ENCODE assay signal across 8 cellular contexts in genomic region chr9:136108648-136109266, GRCh38. TPM values are rescaled to one million over a fixed set of nuclear protein-coding genes. Genes with fewer than 3 reads are reported as not detected.
DNase-seq lines count a peak whose midpoint lies in the region; ATAC-seq, FAIRE-seq and TF ChIP-seq lines count a peak whose summit lies in the region.

No MANE protein-coding gene starts in this region.

- H4K8ac ChIP-seq in IMR-90 (ENCODE audit: low read depth in 2 of 2, low read length in 2 of 2), result peak overlapping the region; percentile 58 to 62; a peak in 2 of 4 replicates

- peak overlapping the region; percentile 70 to 80 (median 77) for H3K9ac ChIP-seq in BLaER1 treated with 17β-estradiol and CSF1 and Interleukin-3, amounts not matched to agents 10 nM and 100 nM
- H3K9ac ChIP-seq in IMR-90 (ENCODE audit: low read depth, low read length), result no peak overlapping the region

- WGBS in IMR-90 (ENCODE audit: extremely low coverage in 2 of 2, insufficient read length in 1 of 2), 2 experiments, result 73% methylated on average over 16 of the region's 27 CpGs; no CpG with 5 or more reads in 1 of the 2 experiments

- POLR2A ChIA-PET in IMR-90 (lab: Charles Lee; ENCODE audit: unreplicated experiment), result no interaction called here

- CTCF ChIA-PET in IMR-90 (lab: Yijun Ruan, JAX), result no interaction called here

- H3K4me1 ChIP-seq in BLaER1 treated with 17β-estradiol and CSF1 and Interleukin-3, amounts not matched to agents 10 nM and 100 nM, result peaks cover 93 to 100% (median 97%) of the 10 kb centered on the region in 10 experiments
- H3K4me1 ChIP-seq in IMR-90 (ENCODE audit: control insufficient read depth, insufficient read depth, low read length), result peaks cover 21% of the 10 kb centered on the region

- peak overlapping the region; percentile 18; the same call in 1 of the 2 replicates for H2BK20ac ChIP-seq in IMR-90 (ENCODE audit: low read depth, low read length)

- H2BK5ac ChIP-seq in IMR-90 (ENCODE audit: low read depth, low read length, poor library complexity, severe bottlenecking), result peak overlapping the region; percentile 84

- H3K36me3 Mint-ChIP-seq in natural killer cell treated with Interleukin-12 subunit alpha and Interleukin-12 subunit beta and Interleukin-15 and Interleukin-18, amount 100 ng/mL, for 72 hours, result no peaks in the 10 kb centered on the region

- intact Hi-C loops in IMR-90 (cut with micrococcal nuclease), result loop anchor here (5.0 kb wide), 1 partner anchor 56 kb away; no protein-coding TSS in a partner anchor

- peak overlapping the region; percentile 78 for H3K4ac ChIP-seq in IMR-90 (ENCODE audit: low read depth, low read length)

- no peak for ATAC-seq in IMR-90 (ENCODE audit: low read depth)
- no peak for ATAC-seq in natural killer cell treated with Interleukin-12 subunit alpha and Interleukin-12 subunit beta and Interleukin-15 and Interleukin-18, amount 100 ng/mL, for 72 hours
- no peak for ATAC-seq in activated CD4-positive, CD25-positive, alpha-beta regulatory T cell treated with anti-CD3 and anti-CD28 coated beads, Interleukin-2, amount 50 U/mL, for 24 hours
- ATAC-seq in HG03135 (IDR thresholded peaks at IDR 0.05; ENCODE audit: unreplicated experiment), result no peak

- H2AFZ ChIP-seq in IMR-90 (replicated peaks; ENCODE audit: low read length, poor library complexity), result peak overlapping the region; percentile 94

- H2BK120ac ChIP-seq in IMR-90 (ENCODE audit: low read depth, low read length), result peak overlapping the region; percentile 80

- peak overlapping the region; percentile 80 to 97 for H3K27ac Mint-ChIP-seq in natural killer cell treated with Interleukin-12 subunit alpha and Interleukin-12 subunit beta and Interleukin-15 and Interleukin-18, amount 100 ng/mL, for 72 hours

- no peaks in the 10 kb centered on the region; a peak in 1 of 22 replicates for H4K20me1 ChIP-seq in BLaER1 treated with 17β-estradiol and CSF1 and Interleukin-3, amounts not matched to agents 10 nM and 100 nM
- no peaks in the 10 kb centered on the region; the same call in 1 of the 2 replicates for H4K20me1 ChIP-seq in IMR-90 (ENCODE audit: insufficient read depth, low read length)

- in situ Hi-C loops in IMR-90 (cut with MboI; ENCODE audit: low sequenced_read_pairs), result no loop called here

- peak overlapping the region; percentile 83; the same call in 2 of the 3 replicates for H2BK15ac ChIP-seq in IMR-90 (ENCODE audit: low read depth, low read length)

- FAIRE-seq in bronchial epithelial cell (lab: Jason Lieb, UNC), result peak; percentile 81

- H3K9me3 Mint-ChIP-seq in natural killer cell treated with Interleukin-12 subunit alpha and Interleukin-12 subunit beta and Interleukin-15 and Interleukin-18, amount 100 ng/mL, for 72 hours, result no peaks in the 10 kb centered on the region

- H3K4me2 ChIP-seq in BLaER1 treated with 17β-estradiol and CSF1 and Interleukin-3, amounts not matched to agents 10 nM and 100 nM, result peak overlapping the region; percentile 90 to 99 (median 95)
- no peak overlapping the region for H3K4me2 ChIP-seq in IMR-90 (ENCODE audit: low read depth, low read length)

- H3K27me3 Mint-ChIP-seq in natural killer cell treated with Interleukin-12 subunit alpha and Interleukin-12 subunit beta and Interleukin-15 and Interleukin-18, amount 100 ng/mL, for 72 hours, result no peaks in the 10 kb centered on the region

- H3K9me1 ChIP-seq in IMR-90 (ENCODE audit: insufficient read depth, low read length), result peaks cover 11% of the 10 kb centered on the region

- no peaks in the 10 kb centered on the region for H3K9me3 ChIP-seq in BLaER1 treated with 17β-estradiol and CSF1 and Interleukin-3, amounts not matched to agents 10 nM and 100 nM (replicated peaks in 1 of 11)
- H3K9me3 ChIP-seq in IMR-90 (ENCODE audit: control insufficient read depth, insufficient read depth, low read length), result no peaks in the 10 kb centered on the region

- 0 out of 22 replicates have a peak, but pooled peaks cover 0 to 3% (median 0%) of the 10 kb centered on the region in 11 experiments for H3K36me3 ChIP-seq in BLaER1 treated with 17β-estradiol and CSF1 and Interleukin-3, amounts not matched to agents 10 nM and 100 nM
- H3K36me3 ChIP-seq in IMR-90 (ENCODE audit: control insufficient read depth, insufficient read depth, low read length), result no peaks in the 10 kb centered on the region
- H3K36me3 ChIP-seq in bronchial epithelial cell (ENCODE audit: control insufficient read depth, insufficient read depth, low read length), result no peaks in the 10 kb centered on the region

- H4K91ac ChIP-seq in IMR-90 (ENCODE audit: insufficient read depth, low read depth, low read length), result peak overlapping the region; percentile 70

- TF ChIP-seq RAD21 in IMR-90 (IDR thresholded peaks at IDR 0.05; ENCODE audit: low read length), result no peak

- dilution Hi-C loops in IMR-90 (cut with HindIII; ENCODE audit: low sequenced_read_pairs, unreplicated experiment), result no loop called here

- H2AK5ac ChIP-seq in IMR-90 (ENCODE audit: low read depth, low read length), result peak overlapping the region; percentile 95

- H4K5ac ChIP-seq in IMR-90 (ENCODE audit: low read depth, low read length), result peak overlapping the region; percentile 46; the same call in 1 of the 2 replicates

- TF ChIP-seq POLR2A in IMR-90 (IDR thresholded peaks at IDR 0.05; ENCODE audit: low read depth, low read length), result no peak

- H3K4me3 Mint-ChIP-seq in natural killer cell treated with Interleukin-12 subunit alpha and Interleukin-12 subunit beta and Interleukin-15 and Interleukin-18, amount 100 ng/mL, for 72 hours, result peak overlapping the region; percentile 76

- H3K23ac ChIP-seq in IMR-90 (ENCODE audit: low read depth, low read length), result no peak overlapping the region

- TF ChIP-seq CTCF in IMR-90 (conservative IDR thresholded peaks at IDR 0.05; ENCODE audit: low read depth, low read length) (no peak), bronchial epithelial cell (IDR thresholded peaks at IDR 0.05; ENCODE audit: insufficient read depth, low read length, severe bottlenecking) (no peak)

- DNase-seq in IMR-90 (no peak), bronchial epithelial cell (ENCODE audit: low read depth) (no peak), middle frontal gyrus (ENCODE audit: extremely low spot score, low spot score) (no peak), NCI-H345 (lab: John Stamatoyannopoulos, UW) (no peak)
- no peak for DNase-seq in natural killer cell treated with Interleukin-12 subunit alpha and Interleukin-12 subunit beta and Interleukin-15 and Interleukin-18, amount 100 ng/mL, for 72 hours (ENCODE audit: low spot score)

- no peaks in the 10 kb centered on the region; a peak in 1 of 4 replicates for H3K79me1 ChIP-seq in IMR-90 (ENCODE audit: low read depth in 1 of 2, low read length in 2 of 2)

- H3K18ac ChIP-seq in IMR-90 (ENCODE audit: low read depth, low read length), result no peak overlapping the region; the same call in 1 of the 2 replicates

- H3K14ac ChIP-seq in IMR-90 (replicated peaks; ENCODE audit: low read depth, low read length), result peak overlapping the region; percentile 39; the same call in 1 of the 2 replicates

- no TSS peak for BruUV-seq in IMR-90 (replicated peaks; lab: Mats Ljungman, UMichigan)

- peak overlapping the region; percentile 26 to 64 (median 48); a peak in 18 of 20 replicates for H3K4me3 ChIP-seq in BLaER1 treated with 17β-estradiol and CSF1 and Interleukin-3, amounts not matched to agents 10 nM and 100 nM
- H3K4me3 ChIP-seq in IMR-90 (ENCODE audit: insufficient read depth, low read depth, low read length) (no peak overlapping the region), bronchial epithelial cell (ENCODE audit: low read depth, low read length) (peak overlapping the region; percentile 30)

- H3K56ac ChIP-seq in IMR-90 (ENCODE audit: extremely low read depth, insufficient read depth, low read length), result no peak overlapping the region

- H3K4me1 Mint-ChIP-seq in natural killer cell treated with Interleukin-12 subunit alpha and Interleukin-12 subunit beta and Interleukin-15 and Interleukin-18, amount 100 ng/mL, for 72 hours (ENCODE audit: low read depth in 2 of 2), result peaks cover 30 to 51% of the 10 kb centered on the region in 2 donors

- H3K27ac ChIP-seq in BLaER1 treated with 17β-estradiol and CSF1 and Interleukin-3, amounts not matched to agents 10 nM and 100 nM, result peak overlapping the region; percentile 74 to 91 (median 85)
- peak overlapping the region; percentile 65 for H3K27ac ChIP-seq in IMR-90 (ENCODE audit: insufficient read depth, low read length)

- H3K27me3 ChIP-seq in BLaER1 treated with 17β-estradiol and CSF1 and Interleukin-3, amounts not matched to agents 10 nM and 100 nM, result no peaks in the 10 kb centered on the region
- H3K27me3 ChIP-seq in IMR-90 (ENCODE audit: control insufficient read depth, insufficient read depth, low read length) (no peaks in the 10 kb centered on the region), bronchial epithelial cell (ENCODE audit: control insufficient read depth, insufficient read depth, low read length) (no peaks in the 10 kb centered on the region)

- peak overlapping the region; percentile 93 for H2AK9ac ChIP-seq in IMR-90 (replicated peaks; ENCODE audit: low read depth, low read length, poor library complexity)

TF ChIP-seq in IMR-90, 13 proteins besides CTCF, POLR2A, EP300 and RAD21:
- TF ChIP-seq MAFK (IDR thresholded peaks at IDR 0.05; ENCODE audit: low read depth, low read length), result no peak
- TF ChIP-seq CEBPB (IDR thresholded peaks at IDR 0.05; ENCODE audit: low read depth, low read length), result no peak
- TF ChIP-seq FOS (IDR thresholded peaks at IDR 0.05; ENCODE audit: low read depth, low read length), result no peak
- TF ChIP-seq NFE2L2 (IDR thresholded peaks at IDR 0.05; ENCODE audit: low read depth, low read length), result no peak

RNA-seq across cellular contexts. Expression of gene TMEM250, which starts 9.9 kb away (rescaled TPM):
- total RNA-seq in IMR-90 (2012; rRNA removed) (12.5 and 14.0 TPM in 2 replicates), bronchial epithelial cell (67.9 and 78.2 TPM in 2 replicates)
- 17.5 and 18.6 TPM in 2 replicates for polyA plus RNA-seq in IMR-90 (2012; rRNA removed)
- polyA plus RNA-seq in IMR-90 (2012; cell fraction: cytosol; rRNA removed), result 29.9 and 32.6 TPM in 2 replicates
- polyA plus RNA-seq in IMR-90 (2012; cell fraction: nucleus; rRNA removed; ENCODE audit: low replicate concordance), result 12.4 and 30.2 TPM in 2 replicates
- total RNA-seq in natural killer cell treated with Interleukin-12 subunit alpha and Interleukin-12 subunit beta and Interleukin-15 and Interleukin-18, amount 100 ng/mL, for 72 hours, result 10 to 100 TPM; 29.1 to 42.3 TPM

RNA-seq across cellular contexts. Expression of gene NACC2, which starts 13.7 kb away (rescaled TPM):
- total RNA-seq in IMR-90 (2012; rRNA removed), result 7.9 and 11.1 TPM in 2 replicates
- 19.0 and 21.2 TPM in 2 replicates for polyA plus RNA-seq in IMR-90 (2012; rRNA removed)
- polyA plus RNA-seq in IMR-90 (2012; cell fraction: cytosol; rRNA removed), result 16.0 and 22.9 TPM in 2 replicates
- 27.3 and 39.1 TPM in 2 replicates for polyA plus RNA-seq in IMR-90 (2012; cell fraction: nucleus; rRNA removed; ENCODE audit: low replicate concordance)
- 7.6 and 14.0 TPM in 2 replicates for total RNA-seq in bronchial epithelial cell
- total RNA-seq in natural killer cell treated with Interleukin-12 subunit alpha and Interleukin-12 subunit beta and Interleukin-15 and Interleukin-18, amount 100 ng/mL, for 72 hours, result 10 to 100 TPM; 19.2 to 21.1 TPM
